Comparison of ENCODE assay signal across 8 cellular contexts in genomic region chr4:74117024-74117534, GRCh38.
DNase-seq lines count a peak whose midpoint lies in the region; ATAC-seq and TF ChIP-seq lines count a peak whose summit lies in the region.

No MANE protein-coding gene starts in this region.

- DNase-seq in DMS79 treated with DMSO at 0.1 percent for 48 hours (lab: John Stamatoyannopoulos, UW) (peak; percentile 51), globus pallidus (ENCODE audit: low spot score) (peak; percentile 78), posterior cingulate gyrus (peak in 6 of 10 donors; percentile 23 to 80 (median 34)), NCI-H2081 treated with DMSO at 0.1 percent for 48 hours (lab: John Stamatoyannopoulos, UW) (no peak)
- DNase-seq in activated T-cell treated with anti-CD3 and anti-CD28 coated beads, Interleukin-2, amount 50 U/mL, for 48 hours = no peak

- intact Hi-C loops in posterior cingulate gyrus (cut with DNase I) = no loop called here

- ATAC-seq in SK-N-SH treated with all-trans-retinoic acid at 6 μM for 48 hours (peak; percentile 92), GM18907 (IDR thresholded peaks at IDR 0.05; ENCODE audit: unreplicated experiment) (no peak), GM18520 (IDR thresholded peaks at IDR 0.05; ENCODE audit: unreplicated experiment) (no peak)

TF ChIP-seq in SK-N-SH treated with all-trans-retinoic acid at 6 μM for 48 hours, 23 proteins besides CTCF, POLR2A, EP300 and RAD21:
- TF ChIP-seq, protein P1, sequence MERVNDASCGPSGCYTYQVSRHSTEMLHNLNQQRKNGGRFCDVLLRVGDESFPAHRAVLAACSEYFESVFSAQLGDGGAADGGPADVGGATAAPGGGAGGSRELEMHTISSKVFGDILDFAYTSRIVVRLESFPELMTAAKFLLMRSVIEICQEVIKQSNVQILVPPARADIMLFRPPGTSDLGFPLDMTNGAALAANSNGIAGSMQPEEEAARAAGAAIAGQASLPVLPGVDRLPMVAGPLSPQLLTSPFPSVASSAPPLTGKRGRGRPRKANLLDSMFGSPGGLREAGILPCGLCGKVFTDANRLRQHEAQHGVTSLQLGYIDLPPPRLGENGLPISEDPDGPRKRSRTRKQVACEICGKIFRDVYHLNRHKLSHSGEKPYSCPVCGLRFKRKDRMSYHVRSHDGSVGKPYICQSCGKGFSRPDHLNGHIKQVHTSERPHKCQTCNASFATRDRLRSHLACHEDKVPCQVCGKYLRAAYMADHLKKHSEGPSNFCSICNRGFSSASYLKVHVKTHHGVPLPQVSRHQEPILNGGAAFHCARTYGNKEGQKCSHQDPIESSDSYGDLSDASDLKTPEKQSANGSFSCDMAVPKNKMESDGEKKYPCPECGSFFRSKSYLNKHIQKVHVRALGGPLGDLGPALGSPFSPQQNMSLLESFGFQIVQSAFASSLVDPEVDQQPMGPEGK (CRISPR knock-in tag; IDR thresholded peaks at IDR 0.05; ENCODE audit: borderline replicate concordance) = no peak
- TF ChIP-seq ZFP30 (CRISPR knock-in tag; IDR thresholded peaks at IDR 0.05) = no peak
- TF ChIP-seq SNAI2 (CRISPR knock-in tag; IDR thresholded peaks at IDR 0.05) = no peak
- TF ChIP-seq ZNF565 (CRISPR knock-in tag; conservative IDR thresholded peaks at IDR 0.05; ENCODE audit: low read depth) = no peak
- TF ChIP-seq, protein P2, sequence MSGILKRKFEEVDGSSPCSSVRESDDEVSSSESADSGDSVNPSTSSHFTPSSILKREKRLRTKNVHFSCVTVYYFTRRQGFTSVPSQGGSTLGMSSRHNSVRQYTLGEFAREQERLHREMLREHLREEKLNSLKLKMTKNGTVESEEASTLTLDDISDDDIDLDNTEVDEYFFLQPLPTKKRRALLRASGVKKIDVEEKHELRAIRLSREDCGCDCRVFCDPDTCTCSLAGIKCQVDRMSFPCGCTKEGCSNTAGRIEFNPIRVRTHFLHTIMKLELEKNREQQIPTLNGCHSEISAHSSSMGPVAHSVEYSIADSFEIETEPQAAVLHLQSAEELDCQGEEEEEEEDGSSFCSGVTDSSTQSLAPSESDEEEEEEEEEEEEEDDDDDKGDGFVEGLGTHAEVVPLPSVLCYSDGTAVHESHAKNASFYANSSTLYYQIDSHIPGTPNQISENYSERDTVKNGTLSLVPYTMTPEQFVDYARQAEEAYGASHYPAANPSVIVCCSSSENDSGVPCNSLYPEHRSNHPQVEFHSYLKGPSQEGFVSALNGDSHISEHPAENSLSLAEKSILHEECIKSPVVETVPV (CRISPR knock-in tag; IDR thresholded peaks at IDR 0.05) = no peak
- no peak for TF ChIP-seq OSR1 (CRISPR knock-in tag; IDR thresholded peaks at IDR 0.05)
- TF ChIP-seq ZNF70 (CRISPR knock-in tag; IDR thresholded peaks at IDR 0.05) = no peak
- TF ChIP-seq POU6F1 (CRISPR knock-in tag; IDR thresholded peaks at IDR 0.05; ENCODE audit: borderline replicate concordance, low read depth) = no peak
- TF ChIP-seq RARB (CRISPR knock-in tag; IDR thresholded peaks at IDR 0.05) = no peak
- TF ChIP-seq ARNTL (CRISPR knock-in tag; IDR thresholded peaks at IDR 0.05; ENCODE audit: borderline replicate concordance, low read depth) = no peak
- TF ChIP-seq ZC3H10 (CRISPR knock-in tag; IDR thresholded peaks at IDR 0.05) = no peak
- no peak for TF ChIP-seq TOX (CRISPR knock-in tag; IDR thresholded peaks at IDR 0.05; ENCODE audit: borderline replicate concordance)
TF ChIP-seq in SK-N-SH treated with all-trans-retinoic acid at 6 μM for 48 hours: peak in this region for 0.

Comparison
In these comparisons a context has a peak if more than half of its experiments do, and no peak if none do; other contexts are left out.
1. DNase-seq: peak in DMS79 treated with DMSO at 0.1 percent for 48 hours (single experiment), globus pallidus (single experiment) and posterior cingulate gyrus (6 of 10); none in NCI-H2081 treated with DMSO at 0.1 percent for 48 hours (single experiment) and activated T-cell treated with anti-CD3 and anti-CD28 coated beads, Interleukin-2, amount 50 U/mL, for 48 hours (0 of 2).